Comparison of ENCODE assay signal across 24 cellular contexts in genomic region chr1:74455390-74455789, GRCh38. TPM values are rescaled to one million over a fixed set of nuclear protein-coding genes. Genes with fewer than 3 reads are reported as not detected.
"Had no signal": no experiment of that assay in that cellular context is flagged by ENCODE, and none has a peak within 500 bp of the region (broad histone marks: within the 10 kb centered on the region; RNA-seq: fewer than 3 reads in every experiment).

No MANE protein-coding gene starts in this region.

- H3K4me3 Mint-ChIP-seq: IgD-negative memory B cell had no signal

- H3K36me3 ChIP-seq: SJSA1 had no signal

- H3K4me2 ChIP-seq: KMS-11 had no signal

- H3K4me1 ChIP-seq: SJSA1 had no signal

- ATAC-seq: HepG2, K562 had no signal

- H3K4me1 Mint-ChIP-seq: IgD-negative memory B cell had no signal

- H3K9ac ChIP-seq: KMS-11 had no signal

- H3K27me3 ChIP-seq: SJSA1 had no signal

- H3K9me3 ChIP-seq: SJSA1 had no signal

- H3K4me3 ChIP-seq: K562, SJSA1, SK-N-MC had no signal

- H3K27ac ChIP-seq: KMS-11, SJSA1, SK-N-MC had no signal

- H3K27ac Mint-ChIP-seq: IgD-negative memory B cell had no signal

- H3K27me3 Mint-ChIP-seq: IgD-negative memory B cell had no signal

- DNase-seq: MV-4-11, NCI-H1048, NCI-H1105, NCI-H1417, NCI-H146, NCI-H1694 treated with DMSO at 0.1 percent for 48 hours, NCI-H1930, NCI-H2081, NCI-H2107, NCI-H524 treated with DMSO at 0.1 percent for 48 hours, NCI-H69, NCI-H774, Right ventricle myocardium superior, RPMI8226, SIG-M5 had no signal

- H3K36me3 Mint-ChIP-seq: IgD-negative memory B cell had no signal

RNA-seq across cellular contexts. Expression of gene LRRC53, which starts 57.0 kb away (rescaled TPM):
- total RNA-seq: HepG2, HT1080, K562, MCF 10A, NCI-H460, Right ventricle myocardium superior, SJSA1 had no signal
